18 cellular contexts compared by ENCODE assay signal in genomic region chr1:60898987-60899386, GRCh38.
DNase-seq lines count a peak whose midpoint lies in the region; ATAC-seq and TF ChIP-seq lines count a peak whose summit lies in the region.
"Had no signal": no experiment of that assay in that cellular context is flagged by ENCODE, and none has a peak within 500 bp of the region (broad histone marks: within the 10 kb centered on the region; RNA-seq: fewer than 3 reads in every experiment).

No MANE protein-coding gene starts in this region.

- H3K36me3 ChIP-seq in SK-N-SH (replicated peaks in 1 of 2; ENCODE audit: control insufficient read depth in 1 of 2, insufficient read depth in 2 of 2, low read length in 1 of 2), result no peaks in the 10 kb centered on the region
- H3K36me3 ChIP-seq: gastroesophageal sphincter, thyroid gland had no signal

- intact Hi-C loops in lower leg skin (cut with DNase I; ENCODE audit: low total_unique reads), result no loop called here

- TF ChIP-seq CTCF in SK-N-SH (IDR thresholded peaks at IDR 0.05) (no peak), lower leg skin (IDR thresholded peaks at IDR 0.05) (no peak)

- H3K9me3 ChIP-seq in SK-N-SH, result no peaks in the 10 kb centered on the region
- H3K9me3 ChIP-seq: gastroesophageal sphincter, thyroid gland had no signal

- H3K4me2 ChIP-seq in SK-N-SH, result no peak overlapping the region
- H3K4me2 ChIP-seq: GM23338 had no signal

- H3K4me3 ChIP-seq in SK-N-SH (ENCODE audit: low read depth in 2 of 2, low read length in 1 of 2) (no peak overlapping the region), lower leg skin (ENCODE audit: low read depth, poor library complexity, severe bottlenecking) (no peak overlapping the region)
- H3K4me3 ChIP-seq: gastroesophageal sphincter, GM23338, thyroid gland had no signal

- TF ChIP-seq EP300 in SK-N-SH (IDR thresholded peaks at IDR 0.05; ENCODE audit: borderline replicate concordance in 1 of 2, low read depth in 1 of 2, low read length in 1 of 2), result no peak

- DNase-seq in SK-N-SH (no peak), lower leg skin (ENCODE audit: low spot score in 2 of 2) (no peak), NCI-H1694 (lab: John Stamatoyannopoulos, UW) (no peak), NCI-H1417 (lab: John Stamatoyannopoulos, UW) (no peak)
- DNase-seq: activated CD4-positive, alpha-beta T cell treated with anti-CD3 and anti-CD28 coated beads, Interleukin-2, amount 10 ng/mL, durations not matched to agents 7 days and 5 days; activated naive CD4-positive, alpha-beta T cell treated with anti-CD3 and anti-CD28 coated beads, Interleukin-2, amount 50 U/mL, for 16 hours; CD8-positive, alpha-beta memory T cell; immature natural killer cell; NCI-H1436 treated with DMSO at 0.1 percent for 48 hours; NCI-H69; thyroid gland had no signal

- no peaks in the 10 kb centered on the region for H3K27me3 ChIP-seq in SK-N-SH (ENCODE audit: insufficient read depth)
- H3K27me3 ChIP-seq: gastroesophageal sphincter, thyroid gland had no signal

- H3K9ac ChIP-seq in SK-N-SH, result no peak overlapping the region

- H4K20me1 ChIP-seq in SK-N-SH (ENCODE audit: insufficient read depth), result no peaks in the 10 kb centered on the region

- H3K9me2 ChIP-seq in SK-N-SH, result no peaks in the 10 kb centered on the region

- no peak for TF ChIP-seq POLR2A in lower leg skin (IDR thresholded peaks at IDR 0.05)

- peaks cover 6 to 47% of the 10 kb centered on the region in 2 experiments; a peak in 3 of 4 replicates for H3K4me1 ChIP-seq in SK-N-SH (ENCODE audit: control insufficient read depth in 1 of 2, insufficient read depth in 2 of 2, low read depth in 1 of 2, low read length in 1 of 2)

- WGBS in SK-N-SH (ENCODE audit: low lambda C conversion rate), result 73% methylated on average over 4 of the region's 4 CpGs
- 79 to 89% methylated on average over 4 of the region's 4 CpGs for WGBS in lower leg skin, 2 donors

- POLR2A ChIA-PET in SK-N-SH (lab: Yijun Ruan, JAX), result no interaction called here

- CTCF ChIA-PET in SK-N-SH (lab: Yijun Ruan, JAX), result interaction anchor here (1.0 to 1.5 kb wide), 2 partner anchors 9 to 12 kb away, joined by 3 read pairs; no protein-coding TSS in a partner anchor

- H3F3A ChIP-seq in SK-N-SH (replicated peaks; ENCODE audit: insufficient read depth), result no peaks in the 10 kb centered on the region

- ATAC-seq in SK-N-SH treated with all-trans-retinoic acid at 6 μM for 48 hours (no peak), GM18868 (IDR thresholded peaks at IDR 0.05; ENCODE audit: unreplicated experiment) (peak; percentile 93), HG02623 (IDR thresholded peaks at IDR 0.05; ENCODE audit: unreplicated experiment) (peak; percentile 82), HG03571 (IDR thresholded peaks at IDR 0.05; ENCODE audit: unreplicated experiment) (peak; percentile 62)
- ATAC-seq: gastroesophageal sphincter, GM23338 had no signal

- H2AFZ ChIP-seq in SK-N-SH (ENCODE audit: low read depth), result no peak overlapping the region
- H2AFZ ChIP-seq: GM23338 had no signal

- H3K79me2 ChIP-seq in SK-N-SH (ENCODE audit: insufficient read depth), result no peaks in the 10 kb centered on the region

- no peak for TF ChIP-seq RAD21 in SK-N-SH (IDR thresholded peaks at IDR 0.05; ENCODE audit: low read length)

- H3K27ac ChIP-seq in SK-N-SH (ENCODE audit: low read depth in 2 of 2, low read length in 1 of 2), result peak overlapping the region in 1 of 2 experiments; percentile 95; a peak in 2 of 4 replicates
- H3K27ac ChIP-seq: 22Rv1, gastroesophageal sphincter, thyroid gland had no signal

TF ChIP-seq in SK-N-SH, 30 proteins besides CTCF, POLR2A, EP300 and RAD21:
- TF ChIP-seq GATA2 (CRISPR knock-in tag; IDR thresholded peaks at IDR 0.05) (peak; percentile 44; the same call in 1 of the 2 replicates), SIN3A (IDR thresholded peaks at IDR 0.05; ENCODE audit: borderline replicate concordance, low read depth, low read length) (no peak), GABPA (IDR thresholded peaks at IDR 0.05; ENCODE audit: low read depth) (no peak), USF1 (IDR thresholded peaks at IDR 0.05; ENCODE audit: borderline replicate concordance, low read depth) (no peak)

TF ChIP-seq in SK-N-SH treated with all-trans-retinoic acid at 6 μM for 48 hours, 23 proteins besides CTCF, POLR2A, EP300 and RAD21:
- TF ChIP-seq OSR1 (CRISPR knock-in tag; IDR thresholded peaks at IDR 0.05) (no peak), SNAI2 (CRISPR knock-in tag; IDR thresholded peaks at IDR 0.05) (no peak), TSHZ2 (CRISPR knock-in tag; IDR thresholded peaks at IDR 0.05) (no peak), TOX (CRISPR knock-in tag; IDR thresholded peaks at IDR 0.05; ENCODE audit: borderline replicate concordance) (no peak), ZNF70 (CRISPR knock-in tag; IDR thresholded peaks at IDR 0.05) (no peak), ZFP3 (CRISPR knock-in tag; IDR thresholded peaks at IDR 0.05) (no peak), ZFP30 (CRISPR knock-in tag; IDR thresholded peaks at IDR 0.05) (no peak), CSRNP3 (CRISPR knock-in tag; IDR thresholded peaks at IDR 0.05) (no peak), PPARA (CRISPR knock-in tag; IDR thresholded peaks at IDR 0.05; ENCODE audit: borderline replicate concordance) (no peak), ISL1 (CRISPR knock-in tag; IDR thresholded peaks at IDR 0.05) (no peak), TCF4 (CRISPR knock-in tag; IDR thresholded peaks at IDR 0.05; ENCODE audit: borderline replicate concordance) (no peak), GLIS3 (CRISPR knock-in tag; IDR thresholded peaks at IDR 0.05) (no peak), CSDC2 (CRISPR knock-in tag; IDR thresholded peaks at IDR 0.05) (no peak), BACH2 (CRISPR knock-in tag; IDR thresholded peaks at IDR 0.05; ENCODE audit: borderline replicate concordance) (no peak), POU6F1 (CRISPR knock-in tag; IDR thresholded peaks at IDR 0.05; ENCODE audit: borderline replicate concordance, low read depth) (no peak), ZNF8 (CRISPR knock-in tag; IDR thresholded peaks at IDR 0.05) (no peak), ARNTL (CRISPR knock-in tag; IDR thresholded peaks at IDR 0.05; ENCODE audit: borderline replicate concordance, low read depth) (no peak)
